In genomic region chr1:210669951-210670350, GRCh38 we compare ENCODE assay signal across 13 cellular contexts.
"Had no signal": no experiment of that assay in that cellular context is flagged by ENCODE, and none has a peak within 500 bp of the region (broad histone marks: within the 10 kb centered on the region; RNA-seq: fewer than 3 reads in every experiment).

No MANE protein-coding gene starts in this region.

- H3K36me3 ChIP-seq: lower lobe of right lung, pancreas had no signal

- DNase-seq: activated CD4-positive, alpha-beta memory T cell treated with anti-CD3 and anti-CD28 coated beads, Interleukin-2, amount 10 ng/mL, durations not matched to agents 7 days and 5 days; activated CD4-positive, alpha-beta T cell treated with anti-CD3 and anti-CD28 coated beads for 36 hours; activated naive CD4-positive, alpha-beta T cell treated with anti-CD3 and anti-CD28 coated beads, Interleukin-2, amount 10 ng/mL, durations not matched to agents 7 days and 5 days; activated T-cell treated with anti-CD3 and anti-CD28 coated beads, Interleukin-2, amount 50 U/mL, for 24 hours; dorsolateral prefrontal cortex; left colon; lower lobe of right lung; pancreas; spleen; stimulated activated naive CD8-positive, alpha-beta T cell treated with anti-CD3 and anti-CD28 coated beads, Interleukin-15, amount 100 ng/mL, for 72 hours had no signal

- H3K27ac ChIP-seq: dorsolateral prefrontal cortex, lower lobe of right lung, pancreas, spleen had no signal

- FAIRE-seq: astrocyte, bronchial epithelial cell, islet of Langerhans, pancreas had no signal

- H3K4me3 ChIP-seq: dorsolateral prefrontal cortex, lower lobe of right lung, pancreas, spleen had no signal

- H3K27me3 ChIP-seq: dorsolateral prefrontal cortex, pancreas, spleen had no signal

- H3K4me1 ChIP-seq: lower lobe of right lung, pancreas, spleen had no signal

- H3K9me3 ChIP-seq: lower lobe of right lung, pancreas, spleen had no signal
